10 cellular contexts compared by ENCODE assay signal in genomic region chr6:113642714-113643442, GRCh38.
DNase-seq lines count a peak whose midpoint lies in the region; ATAC-seq and TF ChIP-seq lines count a peak whose summit lies in the region.
"Had no signal": no experiment of that assay in that cellular context is flagged by ENCODE, and none has a peak within 500 bp of the region (broad histone marks: within the 10 kb centered on the region; RNA-seq: fewer than 3 reads in every experiment).

No MANE protein-coding gene starts in this region.

- H3K36me3 Mint-ChIP-seq in activated naive CD8-positive, alpha-beta T cell treated with anti-CD3 and anti-CD28 coated beads, Interleukin-2, amount 50 U/mL, for 24 hours (ENCODE audit: low read depth) = no peaks in the 10 kb centered on the region
- no peaks in the 10 kb centered on the region for H3K36me3 Mint-ChIP-seq in activated T-helper 2 cell treated with anti-CD3 and anti-CD28 coated beads, Interferon-gamma antibody, Interleukin-2, Interleukin-4, amounts not matched to agents 10 μg/mL and 5 μg/mL and 100 μg/mL, durations not matched to agents 14 hours and 24 hours and 36 hours (ENCODE audit: low read depth)

- no peak overlapping the region for H3K4me3 Mint-ChIP-seq in activated naive CD8-positive, alpha-beta T cell treated with anti-CD3 and anti-CD28 coated beads, Interleukin-2, amount 50 U/mL, for 24 hours
- H3K4me3 Mint-ChIP-seq in activated T-helper 2 cell treated with anti-CD3 and anti-CD28 coated beads, Interferon-gamma antibody, Interleukin-2, Interleukin-4, amounts not matched to agents 10 μg/mL and 5 μg/mL and 100 μg/mL, durations not matched to agents 14 hours and 24 hours and 36 hours (ENCODE audit: low read depth) = no peak overlapping the region
- H3K4me3 Mint-ChIP-seq: stimulated activated naive CD8-positive, alpha-beta T cell treated with anti-CD3 and anti-CD28 coated beads, Interleukin-15, Interleukin-2, amounts not matched to agents 100 ng/mL and 50 ng/mL, for 24 hours had no signal

- peak; percentile 67 for DNase-seq in NCI-H128 (lab: John Stamatoyannopoulos, UW; ENCODE audit: unreplicated experiment)
- DNase-seq in dermis blood vessel endothelial cell = peak; percentile 52
- DNase-seq in activated naive CD8-positive, alpha-beta T cell treated with anti-CD3 and anti-CD28 coated beads, Interleukin-2, amount 50 U/mL, for 24 hours = no peak
- DNase-seq in dorsolateral prefrontal cortex = no peak
- no peak for DNase-seq in activated T-helper 2 cell treated with anti-CD3 and anti-CD28 coated beads, Interferon-gamma antibody, Interleukin-2, Interleukin-4, amounts not matched to agents 10 μg/mL and 5 μg/mL and 100 μg/mL, durations not matched to agents 14 hours and 24 hours and 36 hours (ENCODE audit: low spot score)
- no peak for DNase-seq in anterior cingulate cortex (lab: John Stamatoyannopoulos, UW)

- intact Hi-C loops in dorsolateral prefrontal cortex (cut with DNase I) = no loop called here
- intact Hi-C loops in activated T-helper 2 cell treated with anti-CD3 and anti-CD28 coated beads, Interferon-gamma antibody, Interleukin-2, Interleukin-4, amounts not matched to agents 10 μg/mL and 5 μg/mL and 100 μg/mL, durations not matched to agents 14 hours and 24 hours and 36 hours (cut with micrococcal nuclease) = no loop called here

- no peaks in the 10 kb centered on the region for H3K27me3 ChIP-seq in dorsolateral prefrontal cortex

- H3K4me1 Mint-ChIP-seq in activated naive CD8-positive, alpha-beta T cell treated with anti-CD3 and anti-CD28 coated beads, Interleukin-2, amount 50 U/mL, for 24 hours = peaks cover 5% of the 10 kb centered on the region
- H3K4me1 Mint-ChIP-seq in activated T-helper 2 cell treated with anti-CD3 and anti-CD28 coated beads, Interferon-gamma antibody, Interleukin-2, Interleukin-4, amounts not matched to agents 10 μg/mL and 5 μg/mL and 100 μg/mL, durations not matched to agents 14 hours and 24 hours and 36 hours (ENCODE audit: low read depth) = no peaks in the 10 kb centered on the region

- no peak overlapping the region for H3K4me3 ChIP-seq in dorsolateral prefrontal cortex
- H3K4me3 ChIP-seq: SK-N-MC had no signal

- H3K9me3 Mint-ChIP-seq in activated naive CD8-positive, alpha-beta T cell treated with anti-CD3 and anti-CD28 coated beads, Interleukin-2, amount 50 U/mL, for 24 hours = no peaks in the 10 kb centered on the region
- H3K9me3 Mint-ChIP-seq in activated T-helper 2 cell treated with anti-CD3 and anti-CD28 coated beads, Interferon-gamma antibody, Interleukin-2, Interleukin-4, amounts not matched to agents 10 μg/mL and 5 μg/mL and 100 μg/mL, durations not matched to agents 14 hours and 24 hours and 36 hours = no peaks in the 10 kb centered on the region
- H3K9me3 Mint-ChIP-seq: stimulated activated naive CD8-positive, alpha-beta T cell treated with anti-CD3 and anti-CD28 coated beads, Interleukin-15, Interleukin-2, amounts not matched to agents 100 ng/mL and 50 ng/mL, for 24 hours had no signal

- H3K27me3 Mint-ChIP-seq in activated naive CD8-positive, alpha-beta T cell treated with anti-CD3 and anti-CD28 coated beads, Interleukin-2, amount 50 U/mL, for 24 hours = peaks cover 16% of the 10 kb centered on the region
- peaks cover 4% of the 10 kb centered on the region for H3K27me3 Mint-ChIP-seq in activated T-helper 2 cell treated with anti-CD3 and anti-CD28 coated beads, Interferon-gamma antibody, Interleukin-2, Interleukin-4, amounts not matched to agents 10 μg/mL and 5 μg/mL and 100 μg/mL, durations not matched to agents 14 hours and 24 hours and 36 hours (ENCODE audit: low read depth)

- ATAC-seq in GM18907 (IDR thresholded peaks at IDR 0.05; ENCODE audit: unreplicated experiment) = peak; percentile 97
- ATAC-seq in HG02642 (IDR thresholded peaks at IDR 0.05; ENCODE audit: poor library complexity, unreplicated experiment) = peak; percentile 97
- ATAC-seq in activated naive CD8-positive, alpha-beta T cell treated with anti-CD3 and anti-CD28 coated beads, Interleukin-2, amount 50 U/mL, for 24 hours = no peak

- H3K27ac Mint-ChIP-seq in activated naive CD8-positive, alpha-beta T cell treated with anti-CD3 and anti-CD28 coated beads, Interleukin-2, amount 50 U/mL, for 24 hours = no peak overlapping the region
- H3K27ac Mint-ChIP-seq in activated T-helper 2 cell treated with anti-CD3 and anti-CD28 coated beads, Interferon-gamma antibody, Interleukin-2, Interleukin-4, amounts not matched to agents 10 μg/mL and 5 μg/mL and 100 μg/mL, durations not matched to agents 14 hours and 24 hours and 36 hours = no peak overlapping the region

- no peak overlapping the region for H3K27ac ChIP-seq in dorsolateral prefrontal cortex
- H3K27ac ChIP-seq: SK-N-MC had no signal

- TF ChIP-seq CTCF in dorsolateral prefrontal cortex (IDR thresholded peaks at IDR 0.05 in 54 of 56, conservative IDR thresholded peaks at IDR 0.05 in 2 of 56; ENCODE audit: low read depth in 1 of 56, partially characterized antibody in 56 of 56) = no peak

Comparison
In these comparisons a context has a peak if more than half of its experiments do, and no peak if none do; other contexts are left out.
1. DNase-seq: peak in NCI-H128 (single experiment) and dermis blood vessel endothelial cell (single experiment); none in activated naive CD8-positive, alpha-beta T cell treated with anti-CD3 and anti-CD28 coated beads, Interleukin-2, amount 50 U/mL, for 24 hours (single experiment), dorsolateral prefrontal cortex (0 of 10), activated T-helper 2 cell treated with anti-CD3 and anti-CD28 coated beads, Interferon-gamma antibody, Interleukin-2, Interleukin-4, amounts not matched to agents 10 μg/mL and 5 μg/mL and 100 μg/mL, durations not matched to agents 14 hours and 24 hours and 36 hours (single experiment) and anterior cingulate cortex (0 of 58).